ENCODE assay signal across 1 cellular context in genomic region chr17:62692721-62693431, GRCh38.
TF ChIP-seq lines count a peak whose summit lies in the region.

No MANE protein-coding gene starts in this region.

TF ChIP-seq in K562, 482 proteins besides CTCF, POLR2A, EP300 and RAD21 (continued from another document and continues in another):
- TF ChIP-seq ZNF740 (CRISPR knock-in tag; IDR thresholded peaks at IDR 0.05) (0 out of 2 replicates have a peak, but pooled peaks have one; percentile 9), ZNF740 (tag; IDR thresholded peaks at IDR 0.05) (no peak), HLTF (IDR thresholded peaks at IDR 0.05) (no peak), TRIM25 (IDR thresholded peaks at IDR 0.05; ENCODE audit: borderline replicate concordance) (no peak), ZBTB7A (IDR thresholded peaks at IDR 0.05; ENCODE audit: borderline replicate concordance, control insufficient read depth, low read depth, low read length) (peak; percentile 84; the same call in 1 of the 2 replicates), ZBTB2 (IDR thresholded peaks at IDR 0.05) (no peak), ZBTB12 (CRISPR knock-in tag; IDR thresholded peaks at IDR 0.05) (no peak), HES1 (IDR thresholded peaks at IDR 0.05; ENCODE audit: low read depth) (0 out of 2 replicates have a peak, but pooled peaks have one; percentile 15), CTBP1 (IDR thresholded peaks at IDR 0.05; ENCODE audit: borderline replicate concordance) (peak; percentile 85; the same call in 1 of the 2 replicates), ZNF280B (CRISPR knock-in tag; IDR thresholded peaks at IDR 0.05) (no peak), NFIC (IDR thresholded peaks at IDR 0.05) (peak; percentile 23; the same call in 1 of the 2 replicates), ARID1B (IDR thresholded peaks at IDR 0.05) (peak; percentile 86), ARHGAP35 (IDR thresholded peaks at IDR 0.05; ENCODE audit: partially characterized antibody) (no peak), ZBTB49 (CRISPR knock-in tag; IDR thresholded peaks at IDR 0.05; ENCODE audit: borderline replicate concordance) (no peak), GATAD2B (IDR thresholded peaks at IDR 0.05; ENCODE audit: borderline replicate concordance) (peak; percentile 48; the same call in 1 of the 2 replicates), ZNF24 (IDR thresholded peaks at IDR 0.05) (no peak), ZNF639 (CRISPR knock-in tag; conservative IDR thresholded peaks at IDR 0.05 in 1 of 2, IDR thresholded peaks at IDR 0.05 in 1 of 2) (no peak), CCAR2 (IDR thresholded peaks at IDR 0.05; ENCODE audit: low read depth, low read length) (no peak), PML (IDR thresholded peaks at IDR 0.05; ENCODE audit: low read length) (no peak), CHD1 (IDR thresholded peaks at IDR 0.05; ENCODE audit: low read length) (no peak), ZNF232 (CRISPR knock-in tag; IDR thresholded peaks at IDR 0.05) (no peak), CBFA2T2 (conservative IDR thresholded peaks at IDR 0.05) (peak; percentile 68), DPF2 (IDR thresholded peaks at IDR 0.05) (peak; percentile 71), IFI16 (CRISPR knock-in tag; IDR thresholded peaks at IDR 0.05) (no peak), BCLAF1 (IDR thresholded peaks at IDR 0.05; ENCODE audit: borderline replicate concordance in 1 of 2, control insufficient read depth in 1 of 2, low read depth in 2 of 2, low read length in 1 of 2) (no peak), MTA2 (IDR thresholded peaks at IDR 0.05; ENCODE audit: low read depth) (peak; percentile 63), PTTG1 (tag; IDR thresholded peaks at IDR 0.05; ENCODE audit: low read depth) (no peak), SOX6 (IDR thresholded peaks at IDR 0.05) (no peak), REST (CRISPR knock-in tag; IDR thresholded peaks at IDR 0.05; ENCODE audit: low read depth) (no peak), TARDBP (IDR thresholded peaks at IDR 0.05) (no peak), ELF2 (CRISPR knock-in tag; IDR thresholded peaks at IDR 0.05) (no peak), CREM (IDR thresholded peaks at IDR 0.05; ENCODE audit: low read depth) (0 out of 2 replicates have a peak, but pooled peaks have one; percentile 17), ATF2 (CRISPR knock-in tag; IDR thresholded peaks at IDR 0.05) (no peak), CREB3L1 (IDR thresholded peaks at IDR 0.05; ENCODE audit: borderline replicate concordance, low read depth) (no peak), SPI1 (IDR thresholded peaks at IDR 0.05; ENCODE audit: borderline replicate concordance, low read depth, low read length) (no peak), CEBPG (CRISPR knock-in tag; IDR thresholded peaks at IDR 0.05) (no peak), CEBPG (tag; conservative IDR thresholded peaks at IDR 0.05 in 1 of 2, IDR thresholded peaks at IDR 0.05 in 1 of 2) (no peak), CHCHD3 (CRISPR knock-in tag; IDR thresholded peaks at IDR 0.05) (no peak)
